In the genomic region with DNA sequence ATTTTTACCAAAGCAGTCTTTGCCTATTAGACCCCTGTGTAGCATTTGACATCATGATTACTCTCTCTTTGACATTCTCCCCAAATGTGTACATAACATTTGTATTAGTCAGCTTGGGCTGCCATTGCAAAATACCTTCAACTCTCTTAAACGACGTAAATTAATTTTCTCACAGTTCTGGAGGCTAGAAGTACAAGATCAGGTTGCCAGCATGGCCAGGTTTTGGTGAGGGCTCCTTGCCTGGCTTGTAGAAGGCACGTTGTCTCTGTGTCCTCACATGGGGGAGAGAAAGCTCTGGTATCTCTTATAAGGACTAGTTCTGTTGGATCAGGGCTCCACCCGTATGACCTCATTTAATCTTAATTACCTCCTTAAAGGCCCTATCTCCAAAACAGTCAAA, we compare ENCODE assay signal across 1 cellular context.
TF ChIP-seq lines count a peak whose summit lies in the region.

No MANE protein-coding gene starts in this region.

TF ChIP-seq in SK-N-SH, 30 proteins besides CTCF, POLR2A, EP300 and RAD21:
- TF ChIP-seq RXRA (IDR thresholded peaks at IDR 0.05; ENCODE audit: borderline replicate concordance, low read depth), result no peak
- TF ChIP-seq GATA2 (CRISPR knock-in tag; IDR thresholded peaks at IDR 0.05), result no peak
- TF ChIP-seq, protein P1, sequence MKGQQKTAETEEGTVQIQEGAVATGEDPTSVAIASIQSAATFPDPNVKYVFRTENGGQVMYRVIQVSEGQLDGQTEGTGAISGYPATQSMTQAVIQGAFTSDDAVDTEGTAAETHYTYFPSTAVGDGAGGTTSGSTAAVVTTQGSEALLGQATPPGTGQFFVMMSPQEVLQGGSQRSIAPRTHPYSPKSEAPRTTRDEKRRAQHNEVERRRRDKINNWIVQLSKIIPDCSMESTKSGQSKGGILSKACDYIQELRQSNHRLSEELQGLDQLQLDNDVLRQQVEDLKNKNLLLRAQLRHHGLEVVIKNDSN (IDR thresholded peaks at IDR 0.05; ENCODE audit: borderline replicate concordance, low read depth), result no peak
- no peak for TF ChIP-seq SMC3 (IDR thresholded peaks at IDR 0.05; ENCODE audit: low read depth, low read length)
- TF ChIP-seq RFX5 (IDR thresholded peaks at IDR 0.05; ENCODE audit: low read length), result no peak
- TF ChIP-seq, protein P2, sequence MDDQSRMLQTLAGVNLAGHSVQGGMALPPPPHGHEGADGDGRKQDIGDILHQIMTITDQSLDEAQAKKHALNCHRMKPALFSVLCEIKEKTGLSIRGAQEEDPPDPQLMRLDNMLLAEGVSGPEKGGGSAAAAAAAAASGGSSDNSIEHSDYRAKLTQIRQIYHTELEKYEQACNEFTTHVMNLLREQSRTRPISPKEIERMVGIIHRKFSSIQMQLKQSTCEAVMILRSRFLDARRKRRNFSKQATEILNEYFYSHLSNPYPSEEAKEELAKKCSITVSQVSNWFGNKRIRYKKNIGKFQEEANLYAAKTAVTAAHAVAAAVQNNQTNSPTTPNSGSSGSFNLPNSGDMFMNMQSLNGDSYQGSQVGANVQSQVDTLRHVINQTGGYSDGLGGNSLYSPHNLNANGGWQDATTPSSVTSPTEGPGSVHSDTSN (IDR thresholded peaks at IDR 0.05), result no peak
- TF ChIP-seq MEF2A (IDR thresholded peaks at IDR 0.05; ENCODE audit: borderline replicate concordance, low read depth), result no peak
- TF ChIP-seq, protein P3, sequence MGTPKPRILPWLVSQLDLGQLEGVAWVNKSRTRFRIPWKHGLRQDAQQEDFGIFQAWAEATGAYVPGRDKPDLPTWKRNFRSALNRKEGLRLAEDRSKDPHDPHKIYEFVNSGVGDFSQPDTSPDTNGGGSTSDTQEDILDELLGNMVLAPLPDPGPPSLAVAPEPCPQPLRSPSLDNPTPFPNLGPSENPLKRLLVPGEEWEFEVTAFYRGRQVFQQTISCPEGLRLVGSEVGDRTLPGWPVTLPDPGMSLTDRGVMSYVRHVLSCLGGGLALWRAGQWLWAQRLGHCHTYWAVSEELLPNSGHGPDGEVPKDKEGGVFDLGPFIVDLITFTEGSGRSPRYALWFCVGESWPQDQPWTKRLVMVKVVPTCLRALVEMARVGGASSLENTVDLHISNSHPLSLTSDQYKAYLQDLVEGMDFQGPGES (IDR thresholded peaks at IDR 0.05; ENCODE audit: low read depth, low read length), result no peak
TF ChIP-seq in SK-N-SH: peak in this region for 0.
